ENCODE assay signal across 28 cellular contexts in the genomic region with DNA sequence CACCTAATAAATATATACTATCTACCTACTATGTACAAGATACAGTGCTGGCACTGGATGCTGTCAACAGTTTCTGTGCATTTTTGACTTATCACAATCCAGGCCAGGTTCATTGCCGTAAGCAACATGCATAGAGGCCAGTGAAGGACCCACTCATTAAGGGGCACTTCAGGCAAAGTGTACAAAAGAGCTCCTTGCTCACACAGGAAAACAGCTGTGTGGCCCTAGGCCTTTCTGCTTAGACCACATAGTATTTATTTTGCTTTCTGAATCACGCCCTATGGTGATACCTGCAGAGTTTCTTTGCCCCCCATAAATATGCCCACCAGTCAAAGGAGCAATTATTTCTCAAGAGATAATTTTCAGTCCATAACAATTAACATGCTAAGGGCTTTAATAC. TPM values are rescaled to one million over a fixed set of nuclear protein-coding genes. Genes with fewer than 3 reads are reported as not detected.
DNase-seq lines count a peak whose midpoint lies in the region; ATAC-seq and TF ChIP-seq lines count a peak whose summit lies in the region.
"Had no signal": no experiment of that assay in that cellular context is flagged by ENCODE, and none has a peak within 500 bp of the region (broad histone marks: within the 10 kb centered on the region; RNA-seq: fewer than 3 reads in every experiment).

No MANE protein-coding gene starts in this region.

- no peaks in the 10 kb centered on the region for H3K27me3 Mint-ChIP-seq in natural killer cell treated with Interleukin-12 subunit alpha and Interleukin-12 subunit beta and Interleukin-15 and Interleukin-18, amount 100 ng/mL, for 72 hours
- H3K27me3 Mint-ChIP-seq in natural killer cell (ENCODE audit: low read depth in 2 of 2) = no peaks in the 10 kb centered on the region
- no peaks in the 10 kb centered on the region for H3K27me3 Mint-ChIP-seq in activated naive CD8-positive, alpha-beta T cell treated with anti-CD3 and anti-CD28 coated beads, Interleukin-2, amount 10 ng/mL, durations not matched to agents 7 days and 5 days
- H3K27me3 Mint-ChIP-seq: naive thymus-derived CD8-positive, alpha-beta T cell had no signal

- no peak for TF ChIP-seq CTCF in natural killer cell (IDR thresholded peaks at IDR 0.05)

- peak overlapping the region; percentile 1 for H3K4me3 Mint-ChIP-seq in natural killer cell treated with Interleukin-12 subunit alpha and Interleukin-12 subunit beta and Interleukin-15 and Interleukin-18, amount 100 ng/mL, for 72 hours
- H3K4me3 Mint-ChIP-seq in natural killer cell = no peak overlapping the region
- H3K4me3 Mint-ChIP-seq in activated naive CD8-positive, alpha-beta T cell treated with anti-CD3 and anti-CD28 coated beads, Interleukin-2, amount 10 ng/mL, durations not matched to agents 7 days and 5 days = no peak overlapping the region
- H3K4me3 Mint-ChIP-seq: activated T-cell treated with anti-CD3 and anti-CD28 coated beads, Interleukin-2, amount 50 U/mL, for 4 hours; CD14-positive monocyte had no signal

- peaks cover 5% of the 10 kb centered on the region for H3K9me3 Mint-ChIP-seq in natural killer cell treated with Interleukin-12 subunit alpha and Interleukin-12 subunit beta and Interleukin-15 and Interleukin-18, amount 100 ng/mL, for 72 hours
- H3K9me3 Mint-ChIP-seq in natural killer cell = peaks cover 2 to 3% of the 10 kb centered on the region in 2 donors
- H3K9me3 Mint-ChIP-seq in activated naive CD8-positive, alpha-beta T cell treated with anti-CD3 and anti-CD28 coated beads, Interleukin-2, amount 10 ng/mL, durations not matched to agents 7 days and 5 days = peaks cover 18% of the 10 kb centered on the region
- H3K9me3 Mint-ChIP-seq: CD14-positive monocyte, HFFc6 had no signal

- POLR2A ChIA-PET in activated naive CD8-positive, alpha-beta T cell treated with anti-CD3 and anti-CD28 coated beads, Interleukin-2, amount 10 ng/mL, durations not matched to agents 7 days and 5 days (lab: Charles Lee) = interaction anchor here (0.5 to 1.4 kb wide), 3 partner anchors 11 to 19 kb away, joined by 3 read pairs; no protein-coding TSS in a partner anchor

- peaks cover 40 to 42% of the 10 kb centered on the region in 2 donors for H3K4me1 Mint-ChIP-seq in natural killer cell treated with Interleukin-12 subunit alpha and Interleukin-12 subunit beta and Interleukin-15 and Interleukin-18, amount 100 ng/mL, for 72 hours (ENCODE audit: low read depth in 2 of 2)
- peaks cover 26 to 27% of the 10 kb centered on the region in 2 donors for H3K4me1 Mint-ChIP-seq in natural killer cell
- H3K4me1 Mint-ChIP-seq in activated naive CD8-positive, alpha-beta T cell treated with anti-CD3 and anti-CD28 coated beads, Interleukin-2, amount 10 ng/mL, durations not matched to agents 7 days and 5 days = peaks cover 46% of the 10 kb centered on the region

- no peak for ATAC-seq in natural killer cell treated with Interleukin-12 subunit alpha and Interleukin-12 subunit beta and Interleukin-15 and Interleukin-18, amount 100 ng/mL, for 72 hours
- no peak for ATAC-seq in natural killer cell
- ATAC-seq in activated naive CD8-positive, alpha-beta T cell treated with anti-CD3 and anti-CD28 coated beads, Interleukin-2, amount 10 ng/mL, durations not matched to agents 7 days and 5 days (ENCODE audit: low read depth) = no peak
- ATAC-seq in GM19035 (IDR thresholded peaks at IDR 0.05; ENCODE audit: unreplicated experiment) = no peak
- ATAC-seq in HG03460 (IDR thresholded peaks at IDR 0.05; ENCODE audit: unreplicated experiment) = no peak
- ATAC-seq: activated T-cell treated with anti-CD3 and anti-CD28 coated beads, Interleukin-2, amount 50 U/mL, for 4 hours; HepG2; naive thymus-derived CD8-positive, alpha-beta T cell; SK-N-SH treated with all-trans-retinoic acid at 6 μM for 48 hours; stimulated activated naive CD8-positive, alpha-beta T cell treated with anti-CD3 and anti-CD28 coated beads, Interleukin-15, Interleukin-2, amounts not matched to agents 100 U/mL and 50 U/mL, for 24 hours had no signal

- DNase-seq in NCI-H1092 treated with DMSO at 0.1 percent for 48 hours (lab: John Stamatoyannopoulos, UW) (peak; percentile 5), NCI-H1092 (lab: John Stamatoyannopoulos, UW) (no peak), natural killer cell (no peak)
- no peak for DNase-seq in natural killer cell treated with Interleukin-12 subunit alpha and Interleukin-12 subunit beta and Interleukin-15 and Interleukin-18, amount 100 ng/mL, for 72 hours (ENCODE audit: low spot score)
- DNase-seq in activated naive CD8-positive, alpha-beta T cell treated with anti-CD3 and anti-CD28 coated beads, Interleukin-2, amount 10 ng/mL, durations not matched to agents 7 days and 5 days = no peak
- DNase-seq in stimulated activated CD4-positive, alpha-beta T cell treated with anti-CD3 and anti-CD28 coated beads, Interleukin-4, amount 100 ng/mL, for 24 hours = no peak
- DNase-seq: 8988T; activated gamma-delta T cell treated with Interleukin-2 at 50 U/mL for 16 hours; activated T-cell treated with anti-CD3 and anti-CD28 coated beads, Interleukin-2, amount 50 U/mL, for 4 hours; colonic mucosa; effector memory CD4-positive, alpha-beta T cell; erythroblast; head of caudate nucleus; HFFc6; midbrain; naive thymus-derived CD8-positive, alpha-beta T cell; NCI-H1048; NCI-H2107; NCI-H526; stimulated activated naive CD8-positive, alpha-beta T cell treated with anti-CD3 and anti-CD28 coated beads, Interleukin-15, Interleukin-2, amounts not matched to agents 100 U/mL and 50 U/mL, for 24 hours; T-helper 2 cell; testis; uterus had no signal

- intact Hi-C loops in natural killer cell (cut with micrococcal nuclease) = no loop called here

- H3K27ac Mint-ChIP-seq in natural killer cell treated with Interleukin-12 subunit alpha and Interleukin-12 subunit beta and Interleukin-15 and Interleukin-18, amount 100 ng/mL, for 72 hours = peak overlapping the region; percentile 27 to 91
- no peak overlapping the region for H3K27ac Mint-ChIP-seq in natural killer cell
- peak overlapping the region; percentile 10 for H3K27ac Mint-ChIP-seq in activated naive CD8-positive, alpha-beta T cell treated with anti-CD3 and anti-CD28 coated beads, Interleukin-2, amount 10 ng/mL, durations not matched to agents 7 days and 5 days
- H3K27ac Mint-ChIP-seq: CD14-positive monocyte, HFFc6 had no signal

- peaks cover 23% of the 10 kb centered on the region for H3K36me3 Mint-ChIP-seq in natural killer cell treated with Interleukin-12 subunit alpha and Interleukin-12 subunit beta and Interleukin-15 and Interleukin-18, amount 100 ng/mL, for 72 hours
- peaks cover 9% of the 10 kb centered on the region for H3K36me3 Mint-ChIP-seq in natural killer cell
- H3K36me3 Mint-ChIP-seq in activated naive CD8-positive, alpha-beta T cell treated with anti-CD3 and anti-CD28 coated beads, Interleukin-2, amount 10 ng/mL, durations not matched to agents 7 days and 5 days = peaks cover 30% of the 10 kb centered on the region
- H3K36me3 Mint-ChIP-seq: CD14-positive monocyte had no signal

RNA-seq across cellular contexts. Expression of a gene that starts 39.6 kb away (rescaled TPM):
- 100 to 1,000 TPM; 133 to 241 TPM for total RNA-seq in natural killer cell treated with Interleukin-12 subunit alpha and Interleukin-12 subunit beta and Interleukin-15 and Interleukin-18, amount 100 ng/mL, for 72 hours
- 100 to 1,000 TPM; 264 to 339 (median 304) TPM for total RNA-seq in natural killer cell
- total RNA-seq in activated naive CD8-positive, alpha-beta T cell treated with anti-CD3 and anti-CD28 coated beads, Interleukin-2, amount 10 ng/mL, durations not matched to agents 7 days and 5 days = 100 to 1,000 TPM; 170 to 177 TPM
- total RNA-seq: HepG2 had no signal

RNA-seq across cellular contexts. Expression of a gene that starts 54.8 kb away (rescaled TPM):
- 1 to 10 TPM; 6.3 to 9.3 TPM for total RNA-seq in natural killer cell treated with Interleukin-12 subunit alpha and Interleukin-12 subunit beta and Interleukin-15 and Interleukin-18, amount 100 ng/mL, for 72 hours
- under 1 TPM; 0.21 to 0.80 (median 0.29) TPM for total RNA-seq in natural killer cell
- 1 to 10 TPM; 3.2 to 3.9 TPM for total RNA-seq in activated naive CD8-positive, alpha-beta T cell treated with anti-CD3 and anti-CD28 coated beads, Interleukin-2, amount 10 ng/mL, durations not matched to agents 7 days and 5 days

Comparison
In these comparisons a context has a peak if more than half of its experiments do, and no peak if none do; other contexts are left out.
1. H3K27ac Mint-ChIP-seq: peak in natural killer cell treated with Interleukin-12 subunit alpha and Interleukin-12 subunit beta and Interleukin-15 and Interleukin-18, amount 100 ng/mL, for 72 hours (2 of 2) and activated naive CD8-positive, alpha-beta T cell treated with anti-CD3 and anti-CD28 coated beads, Interleukin-2, amount 10 ng/mL, durations not matched to agents 7 days and 5 days (single experiment); none in natural killer cell (0 of 2).